ENCODE assay signal across 1 cellular context in the genomic region with DNA sequence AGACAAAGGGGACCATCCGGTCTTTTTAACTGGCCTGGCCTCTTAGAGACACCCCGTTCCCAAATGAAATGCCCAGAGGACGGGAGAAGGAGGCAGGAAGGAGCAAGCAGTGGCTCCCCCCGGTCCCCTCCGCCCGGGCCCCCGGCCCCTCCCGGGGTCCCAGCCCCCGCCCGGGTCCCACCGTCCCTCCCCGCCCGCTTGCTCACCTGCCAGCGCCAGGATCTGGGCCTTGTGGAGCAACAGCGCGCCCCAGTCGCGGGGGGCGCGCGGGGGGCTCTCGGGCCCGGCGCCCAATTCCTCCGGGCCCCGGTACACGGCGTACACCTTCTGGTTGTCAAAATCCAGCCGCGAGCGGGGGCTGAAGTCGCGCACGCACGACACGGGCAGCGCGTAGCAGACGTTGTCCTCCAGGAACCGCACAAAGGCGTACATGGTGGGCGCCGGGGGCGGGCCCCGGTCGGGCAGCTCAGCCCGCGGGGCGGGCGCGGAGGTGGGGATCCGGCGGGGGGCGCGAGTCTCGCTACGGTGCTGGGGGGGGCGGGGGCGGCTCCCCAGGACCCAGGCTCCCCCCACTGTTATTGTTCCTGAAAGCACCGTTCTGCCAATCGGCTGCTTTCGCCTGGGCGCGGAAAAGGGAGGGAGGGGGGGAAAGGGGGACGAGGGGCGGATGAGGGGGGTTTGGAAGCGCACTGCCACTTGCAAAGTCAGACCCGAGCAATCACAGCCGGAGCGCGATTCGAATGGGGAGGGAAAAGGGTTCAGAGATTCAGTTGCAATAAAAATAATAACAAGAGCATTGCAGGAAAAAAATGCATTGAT.
A peak's percentile ranks its signal among the peaks of the same experiment; 100 is the strongest.
TF ChIP-seq lines count a peak whose summit lies in the region.

TSS of gene BEND5 (minus strand) at position 492 of the 819 bp plus-strand sequence. CDS start at position 432, 60 bp downstream.

TF ChIP-seq in GM12878, 131 proteins besides CTCF, POLR2A, EP300 and RAD21 (continued from another document):
- TF ChIP-seq, protein P1, sequence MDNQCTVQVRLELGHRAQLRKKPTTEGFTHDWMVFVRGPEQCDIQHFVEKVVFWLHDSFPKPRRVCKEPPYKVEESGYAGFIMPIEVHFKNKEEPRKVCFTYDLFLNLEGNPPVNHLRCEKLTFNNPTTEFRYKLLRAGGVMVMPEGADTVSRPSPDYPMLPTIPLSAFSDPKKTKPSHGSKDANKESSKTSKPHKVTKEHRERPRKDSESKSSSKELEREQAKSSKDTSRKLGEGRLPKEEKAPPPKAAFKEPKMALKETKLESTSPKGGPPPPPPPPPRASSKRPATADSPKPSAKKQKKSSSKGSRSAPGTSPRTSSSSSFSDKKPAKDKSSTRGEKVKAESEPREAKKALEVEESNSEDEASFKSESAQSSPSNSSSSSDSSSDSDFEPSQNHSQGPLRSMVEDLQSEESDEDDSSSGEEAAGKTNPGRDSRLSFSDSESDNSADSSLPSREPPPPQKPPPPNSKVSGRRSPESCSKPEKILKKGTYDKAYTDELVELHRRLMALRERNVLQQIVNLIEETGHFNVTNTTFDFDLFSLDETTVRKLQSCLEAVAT (IDR thresholded peaks at IDR 0.05), result peak; percentile 78; the same call in 1 of the 2 replicates
- peak; percentile 93 for TF ChIP-seq SUZ12 (IDR thresholded peaks at IDR 0.05; ENCODE audit: unreplicated experiment)
